Comparison of ENCODE assay signal across 1 cellular context in the genomic region with DNA sequence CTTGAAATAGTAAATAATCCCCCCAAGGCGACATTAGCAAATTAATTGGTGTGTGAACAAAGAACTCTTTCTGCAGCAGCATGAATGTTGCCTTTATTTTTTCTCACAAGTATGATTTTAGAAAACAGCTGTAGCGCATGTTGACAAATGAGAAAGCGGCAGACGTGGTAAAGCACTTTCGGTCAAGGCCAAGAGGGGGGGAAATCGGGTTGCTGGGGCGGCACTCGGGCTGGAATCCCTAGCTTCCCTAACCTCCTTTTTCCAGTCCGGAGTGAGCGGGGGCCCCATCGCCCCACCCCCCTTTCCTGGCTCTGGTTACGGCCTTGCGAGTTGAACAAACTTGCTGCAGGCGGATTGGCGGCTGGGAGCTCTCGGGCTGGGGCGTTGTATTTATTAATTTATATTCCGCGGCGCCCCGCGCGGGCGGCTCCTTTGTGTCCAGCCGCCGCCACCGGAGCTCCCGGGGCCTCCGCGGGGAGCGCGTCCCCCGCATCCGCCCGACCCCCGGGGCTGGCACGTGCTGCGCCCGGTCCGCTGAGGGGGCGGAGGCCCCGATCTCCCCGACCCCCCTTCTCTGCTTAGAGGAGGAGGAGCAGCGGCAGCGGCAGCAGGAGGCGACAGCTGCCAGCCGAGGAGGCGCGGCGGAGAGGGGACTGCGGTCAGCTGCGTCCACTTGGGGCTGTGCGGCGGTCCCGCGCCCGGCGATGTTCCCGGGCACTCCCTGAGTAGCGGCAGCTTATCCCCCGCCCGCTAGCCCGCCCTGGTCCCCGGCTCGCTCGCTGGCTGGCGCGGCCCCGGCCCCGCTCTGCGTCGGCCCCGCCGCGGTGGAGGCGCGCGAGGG.
TF ChIP-seq lines count a peak whose summit lies in the region.

A gene with protein sequence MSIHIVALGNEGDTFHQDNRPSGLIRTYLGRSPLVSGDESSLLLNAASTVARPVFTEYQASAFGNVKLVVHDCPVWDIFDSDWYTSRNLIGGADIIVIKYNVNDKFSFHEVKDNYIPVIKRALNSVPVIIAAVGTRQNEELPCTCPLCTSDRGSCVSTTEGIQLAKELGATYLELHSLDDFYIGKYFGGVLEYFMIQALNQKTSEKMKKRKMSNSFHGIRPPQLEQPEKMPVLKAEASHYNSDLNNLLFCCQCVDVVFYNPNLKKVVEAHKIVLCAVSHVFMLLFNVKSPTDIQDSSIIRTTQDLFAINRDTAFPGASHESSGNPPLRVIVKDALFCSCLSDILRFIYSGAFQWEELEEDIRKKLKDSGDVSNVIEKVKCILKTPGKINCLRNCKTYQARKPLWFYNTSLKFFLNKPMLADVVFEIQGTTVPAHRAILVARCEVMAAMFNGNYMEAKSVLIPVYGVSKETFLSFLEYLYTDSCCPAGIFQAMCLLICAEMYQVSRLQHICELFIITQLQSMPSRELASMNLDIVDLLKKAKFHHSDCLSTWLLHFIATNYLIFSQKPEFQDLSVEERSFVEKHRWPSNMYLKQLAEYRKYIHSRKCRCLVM (plus strand): TSS at position 607 of the 841 bp plus-strand sequence. CDS start 347 bp downstream, outside the sequence.

TF ChIP-seq in HEK293, 187 proteins besides CTCF, POLR2A, EP300 and RAD21 (continued from another document and continues in another):
- TF ChIP-seq, protein P1, sequence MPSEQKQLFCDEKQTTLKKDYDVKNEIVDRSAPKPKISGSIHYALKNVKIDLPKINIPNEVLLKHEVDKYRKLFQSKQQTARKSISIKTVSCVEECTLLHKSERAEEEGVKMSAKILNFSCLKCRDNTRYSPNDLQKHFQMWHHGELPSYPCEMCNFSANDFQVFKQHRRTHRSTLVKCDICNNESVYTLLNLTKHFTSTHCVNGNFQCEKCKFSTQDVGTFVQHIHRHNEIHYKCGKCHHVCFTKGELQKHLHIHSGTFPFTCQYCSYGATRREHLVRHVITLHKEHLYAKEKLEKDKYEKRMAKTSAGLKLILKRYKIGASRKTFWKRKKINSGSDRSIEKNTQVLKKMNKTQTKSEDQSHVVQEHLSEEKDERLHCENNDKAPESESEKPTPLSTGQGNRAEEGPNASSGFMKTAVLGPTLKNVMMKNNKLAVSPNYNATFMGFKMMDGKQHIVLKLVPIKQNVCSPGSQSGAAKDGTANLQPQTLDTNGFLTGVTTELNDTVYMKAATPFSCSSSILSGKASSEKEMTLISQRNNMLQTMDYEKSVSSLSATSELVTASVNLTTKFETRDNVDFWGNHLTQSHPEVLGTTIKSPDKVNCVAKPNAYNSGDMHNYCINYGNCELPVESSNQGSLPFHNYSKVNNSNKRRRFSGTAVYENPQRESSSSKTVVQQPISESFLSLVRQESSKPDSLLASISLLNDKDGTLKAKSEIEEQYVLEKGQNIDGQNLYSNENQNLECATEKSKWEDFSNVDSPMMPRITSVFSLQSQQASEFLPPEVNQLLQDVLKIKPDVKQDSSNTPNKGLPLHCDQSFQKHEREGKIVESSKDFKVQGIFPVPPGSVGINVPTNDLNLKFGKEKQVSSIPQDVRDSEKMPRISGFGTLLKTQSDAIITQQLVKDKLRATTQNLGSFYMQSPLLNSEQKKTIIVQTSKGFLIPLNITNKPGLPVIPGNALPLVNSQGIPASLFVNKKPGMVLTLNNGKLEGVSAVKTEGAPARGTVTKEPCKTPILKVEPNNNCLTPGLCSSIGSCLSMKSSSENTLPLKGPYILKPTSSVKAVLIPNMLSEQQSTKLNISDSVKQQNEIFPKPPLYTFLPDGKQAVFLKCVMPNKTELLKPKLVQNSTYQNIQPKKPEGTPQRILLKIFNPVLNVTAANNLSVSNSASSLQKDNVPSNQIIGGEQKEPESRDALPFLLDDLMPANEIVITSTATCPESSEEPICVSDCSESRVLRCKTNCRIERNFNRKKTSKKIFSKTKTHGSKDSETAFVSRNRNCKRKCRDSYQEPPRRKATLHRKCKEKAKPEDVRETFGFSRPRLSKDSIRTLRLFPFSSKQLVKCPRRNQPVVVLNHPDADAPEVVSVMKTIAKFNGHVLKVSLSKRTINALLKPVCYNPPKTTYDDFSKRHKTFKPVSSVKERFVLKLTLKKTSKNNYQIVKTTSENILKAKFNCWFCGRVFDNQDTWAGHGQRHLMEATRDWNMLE (tag by site-specific recombination; conservative IDR thresholded peaks at IDR 0.05; ENCODE audit: low read depth) = no peak
- TF ChIP-seq, protein P2, sequence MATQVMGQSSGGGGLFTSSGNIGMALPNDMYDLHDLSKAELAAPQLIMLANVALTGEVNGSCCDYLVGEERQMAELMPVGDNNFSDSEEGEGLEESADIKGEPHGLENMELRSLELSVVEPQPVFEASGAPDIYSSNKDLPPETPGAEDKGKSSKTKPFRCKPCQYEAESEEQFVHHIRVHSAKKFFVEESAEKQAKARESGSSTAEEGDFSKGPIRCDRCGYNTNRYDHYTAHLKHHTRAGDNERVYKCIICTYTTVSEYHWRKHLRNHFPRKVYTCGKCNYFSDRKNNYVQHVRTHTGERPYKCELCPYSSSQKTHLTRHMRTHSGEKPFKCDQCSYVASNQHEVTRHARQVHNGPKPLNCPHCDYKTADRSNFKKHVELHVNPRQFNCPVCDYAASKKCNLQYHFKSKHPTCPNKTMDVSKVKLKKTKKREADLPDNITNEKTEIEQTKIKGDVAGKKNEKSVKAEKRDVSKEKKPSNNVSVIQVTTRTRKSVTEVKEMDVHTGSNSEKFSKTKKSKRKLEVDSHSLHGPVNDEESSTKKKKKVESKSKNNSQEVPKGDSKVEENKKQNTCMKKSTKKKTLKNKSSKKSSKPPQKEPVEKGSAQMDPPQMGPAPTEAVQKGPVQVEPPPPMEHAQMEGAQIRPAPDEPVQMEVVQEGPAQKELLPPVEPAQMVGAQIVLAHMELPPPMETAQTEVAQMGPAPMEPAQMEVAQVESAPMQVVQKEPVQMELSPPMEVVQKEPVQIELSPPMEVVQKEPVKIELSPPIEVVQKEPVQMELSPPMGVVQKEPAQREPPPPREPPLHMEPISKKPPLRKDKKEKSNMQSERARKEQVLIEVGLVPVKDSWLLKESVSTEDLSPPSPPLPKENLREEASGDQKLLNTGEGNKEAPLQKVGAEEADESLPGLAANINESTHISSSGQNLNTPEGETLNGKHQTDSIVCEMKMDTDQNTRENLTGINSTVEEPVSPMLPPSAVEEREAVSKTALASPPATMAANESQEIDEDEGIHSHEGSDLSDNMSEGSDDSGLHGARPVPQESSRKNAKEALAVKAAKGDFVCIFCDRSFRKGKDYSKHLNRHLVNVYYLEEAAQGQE (tag by site-specific recombination; IDR thresholded peaks at IDR 0.05) = no peak
- TF ChIP-seq ZNF341 (tag by site-specific recombination; IDR thresholded peaks at IDR 0.05; ENCODE audit: low read depth) = peak; percentile 83
- peak; percentile 52 for TF ChIP-seq SP2 (tag by site-specific recombination; IDR thresholded peaks at IDR 0.05)
- TF ChIP-seq, protein P3, sequence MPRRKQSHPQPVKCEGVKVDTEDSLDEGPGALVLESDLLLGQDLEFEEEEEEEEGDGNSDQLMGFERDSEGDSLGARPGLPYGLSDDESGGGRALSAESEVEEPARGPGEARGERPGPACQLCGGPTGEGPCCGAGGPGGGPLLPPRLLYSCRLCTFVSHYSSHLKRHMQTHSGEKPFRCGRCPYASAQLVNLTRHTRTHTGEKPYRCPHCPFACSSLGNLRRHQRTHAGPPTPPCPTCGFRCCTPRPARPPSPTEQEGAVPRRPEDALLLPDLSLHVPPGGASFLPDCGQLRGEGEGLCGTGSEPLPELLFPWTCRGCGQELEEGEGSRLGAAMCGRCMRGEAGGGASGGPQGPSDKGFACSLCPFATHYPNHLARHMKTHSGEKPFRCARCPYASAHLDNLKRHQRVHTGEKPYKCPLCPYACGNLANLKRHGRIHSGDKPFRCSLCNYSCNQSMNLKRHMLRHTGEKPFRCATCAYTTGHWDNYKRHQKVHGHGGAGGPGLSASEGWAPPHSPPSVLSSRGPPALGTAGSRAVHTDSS (tag by site-specific recombination; IDR thresholded peaks at IDR 0.05) = 0 out of 2 replicates have a peak, but pooled peaks have one; percentile 18
- TF ChIP-seq ZNF791 (tag by site-specific recombination; IDR thresholded peaks at IDR 0.05) = no peak
- no peak for TF ChIP-seq BCL11A (tag by site-specific recombination; IDR thresholded peaks at IDR 0.05; ENCODE audit: low read depth)
- TF ChIP-seq, protein P4, sequence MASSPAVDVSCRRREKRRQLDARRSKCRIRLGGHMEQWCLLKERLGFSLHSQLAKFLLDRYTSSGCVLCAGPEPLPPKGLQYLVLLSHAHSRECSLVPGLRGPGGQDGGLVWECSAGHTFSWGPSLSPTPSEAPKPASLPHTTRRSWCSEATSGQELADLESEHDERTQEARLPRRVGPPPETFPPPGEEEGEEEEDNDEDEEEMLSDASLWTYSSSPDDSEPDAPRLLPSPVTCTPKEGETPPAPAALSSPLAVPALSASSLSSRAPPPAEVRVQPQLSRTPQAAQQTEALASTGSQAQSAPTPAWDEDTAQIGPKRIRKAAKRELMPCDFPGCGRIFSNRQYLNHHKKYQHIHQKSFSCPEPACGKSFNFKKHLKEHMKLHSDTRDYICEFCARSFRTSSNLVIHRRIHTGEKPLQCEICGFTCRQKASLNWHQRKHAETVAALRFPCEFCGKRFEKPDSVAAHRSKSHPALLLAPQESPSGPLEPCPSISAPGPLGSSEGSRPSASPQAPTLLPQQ (tag by site-specific recombination; IDR thresholded peaks at IDR 0.05) = peak; percentile 79
- TF ChIP-seq, protein P5, sequence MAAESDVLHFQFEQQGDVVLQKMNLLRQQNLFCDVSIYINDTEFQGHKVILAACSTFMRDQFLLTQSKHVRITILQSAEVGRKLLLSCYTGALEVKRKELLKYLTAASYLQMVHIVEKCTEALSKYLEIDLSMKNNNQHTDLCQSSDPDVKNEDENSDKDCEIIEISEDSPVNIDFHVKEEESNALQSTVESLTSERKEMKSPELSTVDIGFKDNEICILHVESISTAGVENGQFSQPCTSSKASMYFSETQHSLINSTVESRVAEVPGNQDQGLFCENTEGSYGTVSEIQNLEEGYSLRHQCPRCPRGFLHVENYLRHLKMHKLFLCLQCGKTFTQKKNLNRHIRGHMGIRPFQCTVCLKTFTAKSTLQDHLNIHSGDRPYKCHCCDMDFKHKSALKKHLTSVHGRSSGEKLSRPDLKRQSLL (tag by site-specific recombination; IDR thresholded peaks at IDR 0.05) = peak; percentile 8; the same call in 1 of the 2 replicates
- peak; percentile 64 for TF ChIP-seq KLF8 (tag by site-specific recombination; IDR thresholded peaks at IDR 0.05)
- no peak for TF ChIP-seq ZBTB7A (tag by site-specific recombination; IDR thresholded peaks at IDR 0.05; ENCODE audit: low read depth)
- TF ChIP-seq ZNF138 (tag by site-specific recombination; IDR thresholded peaks at IDR 0.05; ENCODE audit: borderline replicate concordance) = no peak
- TF ChIP-seq ZNF624 (tag by site-specific recombination; IDR thresholded peaks at IDR 0.05) = no peak
- peak; percentile 76 for TF ChIP-seq ZIC2 (tag by site-specific recombination; IDR thresholded peaks at IDR 0.05)
- TF ChIP-seq KLF9 (tag by site-specific recombination; IDR thresholded peaks at IDR 0.05; ENCODE audit: low read depth) = peak; percentile 75
- no peak for TF ChIP-seq ZNF621 (tag by site-specific recombination; IDR thresholded peaks at IDR 0.05)
- peak; percentile 97 for TF ChIP-seq ZFHX2 (tag by site-specific recombination; conservative IDR thresholded peaks at IDR 0.05)
- TF ChIP-seq SALL2 (tag by site-specific recombination; IDR thresholded peaks at IDR 0.05; ENCODE audit: borderline replicate concordance) = no peak
- TF ChIP-seq ZNF600 (tag by site-specific recombination; IDR thresholded peaks at IDR 0.05) = peak; percentile 97
- TF ChIP-seq ZSCAN30 (tag by site-specific recombination; IDR thresholded peaks at IDR 0.05) = peak; percentile 86
- TF ChIP-seq ZNF629 (tag by site-specific recombination; IDR thresholded peaks at IDR 0.05) = 0 out of 2 replicates have a peak, but pooled peaks have one; percentile 14
- peak; percentile 73 for TF ChIP-seq KLF10 (tag by site-specific recombination; IDR thresholded peaks at IDR 0.05)
- peak; percentile 96 for TF ChIP-seq TCF7L2 (IDR thresholded peaks at IDR 0.05; ENCODE audit: borderline replicate concordance, low read depth, low read length)
- peak; percentile 72 for TF ChIP-seq SP7 (tag by site-specific recombination; IDR thresholded peaks at IDR 0.05)
- TF ChIP-seq ZNF366 (tag by site-specific recombination; conservative IDR thresholded peaks at IDR 0.05) = peak; percentile 79
- TF ChIP-seq ZNF701 (tag by site-specific recombination; IDR thresholded peaks at IDR 0.05) = no peak
- TF ChIP-seq GFI1B (tag by site-specific recombination; IDR thresholded peaks at IDR 0.05) = no peak
- no peak for TF ChIP-seq ZNF521 (tag by site-specific recombination; IDR thresholded peaks at IDR 0.05)
- peak; percentile 77; the same call in 1 of the 2 replicates for TF ChIP-seq ZEB2 (tag by site-specific recombination; IDR thresholded peaks at IDR 0.05)
- no peak; the same call in 1 of the 2 replicates for TF ChIP-seq ZNF121 (tag by site-specific recombination; IDR thresholded peaks at IDR 0.05)
- TF ChIP-seq ZNF169 (tag by site-specific recombination; IDR thresholded peaks at IDR 0.05) = no peak
- TF ChIP-seq ZNF549 (tag by site-specific recombination; IDR thresholded peaks at IDR 0.05) = no peak
- TF ChIP-seq KLF1 (tag by site-specific recombination; IDR thresholded peaks at IDR 0.05) = peak; percentile 59; the same call in 1 of the 2 replicates
- TF ChIP-seq ZNF416 (tag by site-specific recombination; IDR thresholded peaks at IDR 0.05) = no peak
- TF ChIP-seq, protein P6, sequence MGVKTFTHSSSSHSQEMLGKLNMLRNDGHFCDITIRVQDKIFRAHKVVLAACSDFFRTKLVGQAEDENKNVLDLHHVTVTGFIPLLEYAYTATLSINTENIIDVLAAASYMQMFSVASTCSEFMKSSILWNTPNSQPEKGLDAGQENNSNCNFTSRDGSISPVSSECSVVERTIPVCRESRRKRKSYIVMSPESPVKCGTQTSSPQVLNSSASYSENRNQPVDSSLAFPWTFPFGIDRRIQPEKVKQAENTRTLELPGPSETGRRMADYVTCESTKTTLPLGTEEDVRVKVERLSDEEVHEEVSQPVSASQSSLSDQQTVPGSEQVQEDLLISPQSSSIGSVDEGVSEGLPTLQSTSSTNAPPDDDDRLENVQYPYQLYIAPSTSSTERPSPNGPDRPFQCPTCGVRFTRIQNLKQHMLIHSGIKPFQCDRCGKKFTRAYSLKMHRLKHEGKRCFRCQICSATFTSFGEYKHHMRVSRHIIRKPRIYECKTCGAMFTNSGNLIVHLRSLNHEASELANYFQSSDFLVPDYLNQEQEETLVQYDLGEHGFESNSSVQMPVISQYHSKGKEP (tag by site-specific recombination; IDR thresholded peaks at IDR 0.05) = peak; percentile 9; the same call in 1 of the 2 replicates
- TF ChIP-seq ZNF571 (tag by site-specific recombination; IDR thresholded peaks at IDR 0.05) = no peak
- TF ChIP-seq ZBTB20 (tag by site-specific recombination; IDR thresholded peaks at IDR 0.05) = peak; percentile 73; the same call in 1 of the 2 replicates
- TF ChIP-seq ZNF274 (IDR thresholded peaks at IDR 0.05; ENCODE audit: low read length) = no peak
- TF ChIP-seq ZNF274 (tag by site-specific recombination; IDR thresholded peaks at IDR 0.05; ENCODE audit: borderline replicate concordance) = no peak
- TF ChIP-seq GLIS2 (tag by site-specific recombination; IDR thresholded peaks at IDR 0.05) = peak; percentile 92
- TF ChIP-seq GLIS1 (tag by site-specific recombination; IDR thresholded peaks at IDR 0.05) = peak; percentile 93
- TF ChIP-seq ZBTB17 (tag by site-specific recombination; IDR thresholded peaks at IDR 0.05) = peak; percentile 48; the same call in 1 of the 2 replicates
- no peak for TF ChIP-seq ZNF214 (tag by site-specific recombination; IDR thresholded peaks at IDR 0.05; ENCODE audit: borderline replicate concordance)
- TF ChIP-seq TRIM28 (IDR thresholded peaks at IDR 0.05; ENCODE audit: borderline replicate concordance, low read length) = peak; percentile 66; the same call in 1 of the 2 replicates
- TF ChIP-seq ZNF776 (tag by site-specific recombination; IDR thresholded peaks at IDR 0.05; ENCODE audit: borderline replicate concordance) = no peak
